ENCODE assay signal across 25 cellular contexts in genomic region chr5:80041536-80041935, GRCh38.
"Had no signal": no experiment of that assay in that cellular context is flagged by ENCODE, and none has a peak within 500 bp of the region (broad histone marks: within the 10 kb centered on the region; RNA-seq: fewer than 3 reads in every experiment).

No MANE protein-coding gene starts in this region.

- H3K4me1 ChIP-seq: breast epithelium, esophagus muscularis mucosa, foreskin keratinocyte, heart left ventricle, pancreas, psoas muscle, sigmoid colon, stomach, thyroid gland had no signal

- H3K27ac ChIP-seq: breast epithelium, esophagus muscularis mucosa, foreskin keratinocyte, heart left ventricle, pancreas, psoas muscle, sigmoid colon, stomach, thyroid gland had no signal

- H3K9me3 ChIP-seq: breast epithelium, esophagus muscularis mucosa, heart left ventricle, pancreas, psoas muscle, sigmoid colon, stomach, thyroid gland had no signal

- H3K36me3 ChIP-seq: breast epithelium, esophagus muscularis mucosa, pancreas, sigmoid colon, stomach, thyroid gland had no signal

- DNase-seq: activated CD4-positive, alpha-beta T cell treated with anti-CD3 and anti-CD28 coated beads for 36 hours; activated CD4-positive, CD25-positive, alpha-beta regulatory T cell; activated CD8-positive, alpha-beta memory T cell treated with anti-CD3 and anti-CD28 coated beads, Interleukin-2, amount 10 ng/mL, durations not matched to agents 7 days and 5 days; activated CD8-positive, alpha-beta T cell treated with anti-CD3 and anti-CD28 coated beads, Interleukin-2, amount 10 ng/mL, durations not matched to agents 7 days and 5 days; activated naive CD8-positive, alpha-beta T cell treated with anti-CD3 and anti-CD28 coated beads, Interleukin-2, amount 50 U/mL, for 24 hours; activated T-cell treated with anti-CD3 and anti-CD28 coated beads, Interleukin-2, amount 50 U/mL, for 48 hours; effector CD4-positive, alpha-beta T cell; foreskin keratinocyte; heart left ventricle; immature natural killer cell; kidney; left colon; mammary epithelial cell; naive thymus-derived CD8-positive, alpha-beta T cell; nucleus accumbens; pancreas; psoas muscle; sigmoid colon; stimulated activated CD4-positive, alpha-beta T cell treated with anti-CD3 and anti-CD28 coated beads, Interleukin-15, amount 100 ng/mL, for 24 hours; stimulated activated CD4-positive, alpha-beta T cell treated with anti-CD3 and anti-CD28 coated beads, Interleukin-2, amount 100 ng/mL, for 24 hours; stimulated activated naive B cell treated with anti-CD40 and anti-IgM and Interleukin-4, amounts not matched to agents 10 μg/mL and 1 μg/mL and 100 μg/mL, for 72 hours; stomach; thyroid gland had no signal

- H3K27me3 ChIP-seq: thyroid gland had no signal

- H3K4me3 ChIP-seq: breast epithelium, esophagus muscularis mucosa, heart left ventricle, pancreas, psoas muscle, sigmoid colon, stomach, thyroid gland had no signal
